11 cellular contexts compared by ENCODE assay signal in the genomic region with DNA sequence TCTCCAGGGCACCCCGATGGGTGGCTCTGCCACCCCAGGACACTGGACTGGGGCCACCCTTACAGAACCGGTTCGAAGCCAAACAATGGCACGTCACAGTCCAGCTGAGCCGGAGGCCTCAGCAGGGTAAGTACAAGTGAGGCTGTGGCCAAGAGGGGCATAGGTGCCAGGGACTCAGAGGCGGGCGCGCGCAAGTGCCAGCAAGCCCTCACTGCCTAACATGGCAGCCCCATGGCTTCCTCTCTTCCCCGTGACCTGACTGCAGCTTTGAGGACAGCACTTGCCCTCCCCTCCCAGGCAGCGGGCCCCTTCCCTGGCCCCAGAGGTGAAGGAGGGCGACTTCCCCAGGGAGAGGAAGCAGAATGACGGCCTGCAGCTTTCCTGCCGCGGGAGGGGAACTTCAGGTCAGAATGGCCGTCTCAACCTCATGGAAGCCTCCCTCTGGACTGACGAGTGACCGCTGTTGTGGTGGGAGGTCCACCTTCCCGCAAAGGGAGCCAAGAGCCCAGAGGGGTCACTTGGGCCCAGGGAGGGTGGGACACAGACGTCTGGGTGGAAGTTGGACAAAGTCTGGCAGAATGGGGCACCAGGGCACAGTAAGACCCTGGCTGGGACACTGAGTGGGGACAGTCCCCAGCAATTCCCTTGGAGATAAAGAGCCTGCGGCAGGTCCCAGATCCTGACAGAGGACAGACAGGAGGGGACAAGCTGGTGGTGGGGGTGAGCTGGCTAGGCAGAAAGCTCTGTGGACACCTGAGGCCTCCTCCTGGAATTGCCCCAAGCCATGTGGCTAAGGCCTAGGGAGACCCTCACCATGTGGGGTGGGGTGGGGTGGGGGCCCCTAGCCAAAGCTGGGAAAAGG. TPM values are rescaled to one million over a fixed set of nuclear protein-coding genes. Genes with fewer than 3 reads are reported as not detected.
DNase-seq lines count a peak whose midpoint lies in the region; ATAC-seq, FAIRE-seq and TF ChIP-seq lines count a peak whose summit lies in the region.
"Had no signal": no experiment of that assay in that cellular context is flagged by ENCODE, and none has a peak within 500 bp of the region (broad histone marks: within the 10 kb centered on the region; RNA-seq: fewer than 3 reads in every experiment).

No MANE protein-coding gene starts in this region.

- H3K4me3 ChIP-seq in HepG2 (replicated peaks in 1 of 3; ENCODE audit: insufficient read depth in 1 of 3, low read depth in 2 of 3, low read length in 3 of 3): peak overlapping the region; percentile 34 to 65 (median 36); a peak in 4 of 6 replicates

- TF ChIP-seq EP300 in HepG2 (IDR thresholded peaks at IDR 0.05; ENCODE audit: low read depth in 2 of 2, low read length in 2 of 2): no peak
- no peak for TF ChIP-seq EP300 in HepG2 (CRISPR knock-in tag; IDR thresholded peaks at IDR 0.05; ENCODE audit: borderline replicate concordance)

- peak; percentile 23 for ATAC-seq in HepG2
- ATAC-seq in stimulated activated naive CD8-positive, alpha-beta T cell treated with anti-CD3 and anti-CD28 coated beads, Interleukin-15, amount 100 ng/mL, for 72 hours: no peak
- ATAC-seq in HG03469 (IDR thresholded peaks at IDR 0.05; ENCODE audit: unreplicated experiment): no peak

- H3K27ac Mint-ChIP-seq in activated naive CD8-positive, alpha-beta T cell: peak overlapping the region; percentile 87
- H3K27ac Mint-ChIP-seq in stimulated activated naive CD8-positive, alpha-beta T cell treated with anti-CD3 and anti-CD28 coated beads, Interleukin-15, amount 100 ng/mL, for 72 hours: peak overlapping the region; percentile 95 to 96

- peaks cover 53% of the 10 kb centered on the region for H3K4me1 Mint-ChIP-seq in activated naive CD8-positive, alpha-beta T cell (ENCODE audit: low read depth)
- peaks cover 77% of the 10 kb centered on the region for H3K4me1 Mint-ChIP-seq in stimulated activated naive CD8-positive, alpha-beta T cell treated with anti-CD3 and anti-CD28 coated beads, Interleukin-15, amount 100 ng/mL, for 72 hours

- POLR2A ChIA-PET in HepG2 (lab: Yijun Ruan, JAX): interaction anchor here (0.6 to 11.0 kb wide), 15 partner anchors 9 to 66 kb away, joined by 3 to 177 read pairs (median 6); a partner anchor contains a TSS

- H2AFZ ChIP-seq in HepG2 (ENCODE audit: low read length): no peak overlapping the region

- peaks cover 2% of the 10 kb centered on the region for H3K36me3 Mint-ChIP-seq in activated naive CD8-positive, alpha-beta T cell

- DNase-seq in NOMO-1 treated with DMSO at 0.1 percent for 48 hours (lab: John Stamatoyannopoulos, UW; ENCODE audit: unreplicated experiment): peak; percentile 7
- no peak for DNase-seq in NOMO-1 treated with dmso at 0.1 percent for 144 hours (lab: John Stamatoyannopoulos, UW; ENCODE audit: unreplicated experiment)
- DNase-seq in HepG2 (ENCODE audit: low spot score): no peak
- no peak for DNase-seq in stimulated activated naive CD8-positive, alpha-beta T cell treated with anti-CD3 and anti-CD28 coated beads, Interleukin-15, amount 100 ng/mL, for 72 hours
- no peak for DNase-seq in amniotic stem cell (lab: John Stamatoyannopoulos, UW)
- no peak for DNase-seq in DMS114 treated with DMSO at 0.1 percent for 48 hours (lab: John Stamatoyannopoulos, UW; ENCODE audit: unreplicated experiment)
- DNase-seq: 8988T, activated gamma-delta T cell had no signal

- no peaks in the 10 kb centered on the region for H3K27me3 Mint-ChIP-seq in activated naive CD8-positive, alpha-beta T cell
- no peaks in the 10 kb centered on the region for H3K27me3 Mint-ChIP-seq in stimulated activated naive CD8-positive, alpha-beta T cell treated with anti-CD3 and anti-CD28 coated beads, Interleukin-15, amount 100 ng/mL, for 72 hours
- H3K27me3 Mint-ChIP-seq: progenitor cell of endocrine pancreas had no signal

- no TSS peak for BruUV-seq in HepG2 (replicated peaks; lab: Mats Ljungman, UMichigan)

- H3K9me3 Mint-ChIP-seq in activated naive CD8-positive, alpha-beta T cell (ENCODE audit: low read depth): no peaks in the 10 kb centered on the region
- no peaks in the 10 kb centered on the region for H3K9me3 Mint-ChIP-seq in stimulated activated naive CD8-positive, alpha-beta T cell treated with anti-CD3 and anti-CD28 coated beads, Interleukin-15, amount 100 ng/mL, for 72 hours

- 0 out of 5 replicates have a peak, but pooled peaks cover 0 to 2% of the 10 kb centered on the region in 2 experiments for H3K27me3 ChIP-seq in HepG2 (ENCODE audit: control insufficient read depth in 1 of 2, insufficient read depth in 2 of 2, low read length in 2 of 2)

- H3K9ac ChIP-seq in HepG2 (ENCODE audit: insufficient read depth, low read depth, low read length): peak overlapping the region; percentile 61

- no peaks in the 10 kb centered on the region for H3K79me2 ChIP-seq in HepG2 (ENCODE audit: insufficient read depth, low read length)

- in situ Hi-C loops in HepG2 (cut with HindIII; ENCODE audit: extremely low pct_ligation_motif_present, low pct_unique_long_range_greater_than_20kb): no loop called here

- peak overlapping the region; percentile 42 for H3K4me3 Mint-ChIP-seq in activated naive CD8-positive, alpha-beta T cell
- H3K4me3 Mint-ChIP-seq in stimulated activated naive CD8-positive, alpha-beta T cell treated with anti-CD3 and anti-CD28 coated beads, Interleukin-15, amount 100 ng/mL, for 72 hours: peak overlapping the region; percentile 48 to 53

- no peak for TF ChIP-seq RAD21 in HepG2 (CRISPR knock-in tag; IDR thresholded peaks at IDR 0.05)

- FAIRE-seq in HepG2 (lab: Jason Lieb, UNC): no peak

- no peaks in the 10 kb centered on the region for H3K36me3 ChIP-seq in HepG2 (replicated peaks in 1 of 2; ENCODE audit: control insufficient read depth in 1 of 2, insufficient read depth in 2 of 2, low read length in 2 of 2)

- H3K4me1 ChIP-seq in HepG2 (ENCODE audit: insufficient read depth, low read length): peaks cover 95% of the 10 kb centered on the region

- 49% methylated on average over 20 of the region's 21 CpGs for WGBS in HepG2 (ENCODE audit: low lambda C conversion rate)

- CTCF ChIA-PET in HepG2 (lab: Yijun Ruan, JAX; ENCODE audit: low intra/inter-chr PET ratio, low total read pairs): no interaction called here

- no peak for TF ChIP-seq CTCF in HepG2 (CRISPR knock-in tag; IDR thresholded peaks at IDR 0.05)

- no peaks in the 10 kb centered on the region for H4K20me1 ChIP-seq in HepG2 (ENCODE audit: insufficient read depth, low read length)

- intact Hi-C loops in HepG2 (cut with micrococcal nuclease; ENCODE audit: unreplicated experiment): no loop called here

- no peaks in the 10 kb centered on the region for H3K9me3 ChIP-seq in HepG2 (ENCODE audit: low read length)

- H3K27ac ChIP-seq in HepG2 (ENCODE audit: extremely low read length, insufficient read depth, low read length): peak overlapping the region; percentile 31

- no peak for TF ChIP-seq POLR2A in HepG2 (IDR thresholded peaks at IDR 0.05; ENCODE audit: insufficient read depth in 1 of 2, low read depth in 2 of 2, low read length in 2 of 2)

- peak overlapping the region; percentile 77 for H3K4me2 ChIP-seq in HepG2 (ENCODE audit: low read depth, low read length)

TF ChIP-seq in HepG2, 621 proteins besides CTCF, POLR2A, EP300 and RAD21 (continues in another document):
- TF ChIP-seq PHF8 (CRISPR knock-in tag; IDR thresholded peaks at IDR 0.05): 0 out of 2 replicates have a peak, but pooled peaks have one; percentile 28
- TF ChIP-seq ZNF629 (CRISPR knock-in tag; conservative IDR thresholded peaks at IDR 0.05): no peak
- no peak for TF ChIP-seq ESRRA (CRISPR knock-in tag; IDR thresholded peaks at IDR 0.05; ENCODE audit: low read depth)
- TF ChIP-seq SPEN (CRISPR knock-in tag; IDR thresholded peaks at IDR 0.05; ENCODE audit: low read depth): peak; percentile 39; the same call in 1 of the 2 replicates
- no peak for TF ChIP-seq PTBP1 (IDR thresholded peaks at IDR 0.05; ENCODE audit: low read depth, low read length, poor library complexity, severe bottlenecking)
- TF ChIP-seq KLF9 (CRISPR knock-in tag; IDR thresholded peaks at IDR 0.05; ENCODE audit: low read depth): no peak
- peak; percentile 28; the same call in 1 of the 2 replicates for TF ChIP-seq SP2 (CRISPR knock-in tag; IDR thresholded peaks at IDR 0.05)
- no peak for TF ChIP-seq MATR3 (CRISPR knock-in tag; IDR thresholded peaks at IDR 0.05)
- TF ChIP-seq KAT8 (CRISPR knock-in tag; IDR thresholded peaks at IDR 0.05): peak; percentile 10; the same call in 1 of the 2 replicates

RNA-seq across cellular contexts. Expression of a gene that starts 52.1 kb away (rescaled TPM):
- total RNA-seq in HepG2 (2016; rRNA removed; fragmentation: Illumina TruSeq; extraction: Trizol): 19.4 and 21.9 TPM in 2 replicates
- total RNA-seq in HepG2 (2016; cell fraction: cytosol; rRNA removed; fragmentation: Illumina TruSeq; extraction: Trizol; ENCODE audit: low read depth): 4.8 and 6.1 TPM in 2 replicates
- 15.4 and 18.3 TPM in 2 replicates for total RNA-seq in HepG2 (2016; cell fraction: insoluble cytoplasmic fraction; rRNA removed; fragmentation: Illumina TruSeq; extraction: Trizol)
- 17.3 and 20.5 TPM in 2 replicates for total RNA-seq in HepG2 (2016; cell fraction: membrane; rRNA removed; fragmentation: Illumina TruSeq; extraction: Trizol)
- total RNA-seq in HepG2 (2016; cell fraction: nucleus; rRNA removed; fragmentation: Illumina TruSeq; extraction: Trizol): 32.5 and 39.5 TPM in 2 replicates
- 52.5 and 57.7 TPM in 2 replicates for polyA plus RNA-seq in HepG2 (2011; rRNA removed)
- 34.6 and 53.8 TPM in 2 replicates for polyA plus RNA-seq in HepG2 (2011; cell fraction: cytosol; rRNA removed)
- polyA plus RNA-seq in HepG2 (2011; cell fraction: nucleus; rRNA removed): 22.7 and 27.8 TPM in 2 replicates
- 77.1 and 86.3 TPM in 2 replicates for polyA plus RNA-seq in HepG2 (2012)
- polyA plus RNA-seq in HepG2 (2016; cell fraction: cytosol; fragmentation: Illumina TruSeq; extraction: Trizol; ENCODE audit: low read depth): 11.4 and 11.5 TPM in 2 replicates
- 38.0 and 41.3 TPM in 2 replicates for polyA plus RNA-seq in HepG2 (2016; cell fraction: insoluble cytoplasmic fraction; fragmentation: Illumina TruSeq; extraction: Trizol; ENCODE audit: low read depth)
- polyA plus RNA-seq in HepG2 (2016; cell fraction: membrane; fragmentation: Illumina TruSeq; extraction: Trizol; ENCODE audit: low read depth): 23.3 and 26.8 TPM in 2 replicates
- polyA plus RNA-seq in HepG2 (2016; cell fraction: nucleus; fragmentation: Illumina TruSeq; extraction: Trizol; ENCODE audit: insufficient read depth, low read depth): 96.0 and 102 TPM in 2 replicates
- 82.9 and 106 TPM in 2 replicates for polyA minus RNA-seq in HepG2 (2011; rRNA and poly(A)+ RNA removed; ENCODE audit: low replicate concordance)
- 53.5 and 57.1 TPM in 2 replicates for polyA minus RNA-seq in HepG2 (2011; cell fraction: cytosol; rRNA and poly(A)+ RNA removed)
- 28.7 and 29.6 TPM in 2 replicates for polyA minus RNA-seq in HepG2 (2011; cell fraction: nucleus; rRNA and poly(A)+ RNA removed)
